ENCODE assay signal across 17 cellular contexts in genomic region chr6:117540670-117541069, GRCh38.
"Had no signal": no experiment of that assay in that cellular context is flagged by ENCODE, and none has a peak within 500 bp of the region (broad histone marks: within the 10 kb centered on the region; RNA-seq: fewer than 3 reads in every experiment).

No MANE protein-coding gene starts in this region.

- H3K4me1 Mint-ChIP-seq: activated B cell treated with CpG ODN at 0.5 μM for 24 hours, memory B cell, nephron had no signal

- H3K9me3 Mint-ChIP-seq: activated B cell treated with CpG ODN at 0.5 μM for 24 hours, memory B cell, nephron had no signal

- H3K4me1 ChIP-seq: esophagus squamous epithelium, left lung, psoas muscle, stomach had no signal

- DNase-seq: activated B cell treated with CpG ODN at 0.5 μM for 24 hours; activated CD4-positive, alpha-beta T cell treated with anti-CD3 and anti-CD28 coated beads, Interleukin-2, amount 50 U/mL, for 1 hour; activated effector memory CD4-positive, alpha-beta T cell treated with anti-CD3 and anti-CD28 coated beads, Interleukin-2, amount 50 U/mL, for 16 hours; brain microvascular endothelial cell; dorsolateral prefrontal cortex; esophagus squamous epithelium; foreskin melanocyte; head of caudate nucleus; left lung; occipital lobe; psoas muscle; stimulated activated CD4-positive, alpha-beta T cell treated with anti-CD3 and anti-CD28 coated beads, Interleukin-4, amount 100 ng/mL, for 4 hours; stomach had no signal

- ATAC-seq: left lung, psoas muscle had no signal

- H3K9me3 ChIP-seq: esophagus squamous epithelium, left lung, psoas muscle, stomach, thoracic aorta had no signal

- H3K4me3 ChIP-seq: dorsolateral prefrontal cortex, esophagus squamous epithelium, left lung, psoas muscle, stomach, thoracic aorta had no signal

- H3K4me3 Mint-ChIP-seq: activated B cell treated with CpG ODN at 0.5 μM for 24 hours; activated naive CD8-positive, alpha-beta T cell; memory B cell; nephron had no signal

- H3K27ac Mint-ChIP-seq: activated B cell treated with CpG ODN at 0.5 μM for 24 hours; activated naive CD8-positive, alpha-beta T cell; memory B cell; nephron had no signal

- H3K36me3 ChIP-seq: thoracic aorta had no signal

- H3K36me3 Mint-ChIP-seq: activated naive CD8-positive, alpha-beta T cell; memory B cell had no signal

- H3K27ac ChIP-seq: brain microvascular endothelial cell, dorsolateral prefrontal cortex, esophagus squamous epithelium, left lung, psoas muscle, stomach, thoracic aorta had no signal

- H3K27me3 ChIP-seq: brain microvascular endothelial cell, dorsolateral prefrontal cortex, esophagus squamous epithelium, left lung, stomach had no signal
